10 cellular contexts compared by ENCODE assay signal in the genomic region with DNA sequence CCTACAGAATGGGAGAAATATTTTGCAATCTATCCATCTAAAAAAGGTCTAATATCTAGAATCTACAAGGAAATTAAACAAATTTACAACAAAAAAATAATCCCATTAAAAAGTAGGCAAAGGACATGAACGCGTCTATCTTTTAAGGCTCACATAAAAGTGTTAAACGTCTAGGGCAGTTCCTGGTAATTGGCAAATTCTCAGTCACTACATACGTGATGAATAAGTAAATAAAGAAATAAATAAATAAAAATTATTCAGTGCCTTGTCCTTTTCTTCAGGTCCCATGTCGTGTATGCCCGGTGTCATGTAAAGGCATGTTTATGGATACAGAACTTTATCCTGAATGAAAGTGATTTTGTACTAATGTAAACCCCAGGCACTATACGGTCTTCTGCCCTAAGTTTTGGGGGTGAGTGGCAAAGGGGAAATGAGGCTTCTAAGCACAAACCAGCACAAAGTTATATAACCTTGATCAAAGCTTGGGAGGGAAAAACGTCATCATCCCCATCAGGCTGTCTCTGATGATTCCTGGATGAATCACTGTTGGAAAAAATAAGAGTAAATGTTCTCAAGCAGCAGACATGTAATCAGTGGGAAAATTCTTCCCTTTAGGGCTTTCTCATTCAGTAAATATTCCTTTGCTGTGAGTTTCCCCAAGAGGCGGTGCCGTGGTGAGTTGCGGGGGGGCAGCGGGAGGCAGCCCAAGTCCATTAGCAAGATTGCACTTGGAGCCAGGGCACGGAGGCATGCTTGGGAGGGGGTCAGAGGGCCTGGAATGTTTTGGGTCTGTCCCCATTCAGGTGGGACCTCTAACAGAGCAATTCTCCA. TPM values are rescaled to one million over a fixed set of nuclear protein-coding genes. Genes with fewer than 3 reads are reported as not detected.
DNase-seq lines count a peak whose midpoint lies in the region; ATAC-seq, FAIRE-seq and TF ChIP-seq lines count a peak whose summit lies in the region.
"Had no signal": no experiment of that assay in that cellular context is flagged by ENCODE, and none has a peak within 500 bp of the region (broad histone marks: within the 10 kb centered on the region; RNA-seq: fewer than 3 reads in every experiment).

No MANE protein-coding gene starts in this region.

- H3K36me3 ChIP-seq in HepG2 (replicated peaks in 1 of 2; ENCODE audit: control insufficient read depth in 1 of 2, insufficient read depth in 2 of 2, low read length in 2 of 2), result no peaks in the 10 kb centered on the region
- H3K36me3 ChIP-seq in tibial nerve, result no peaks in the 10 kb centered on the region

- DNase-seq in HTR-8/SVneo (ENCODE audit: insufficient read length, low spot score) (peak; percentile 62), cardiac fibroblast (ENCODE audit: low read depth in 2 of 2) (peak; percentile 95 to 99), HepG2 (ENCODE audit: low spot score) (peak; percentile 59), tibial nerve (ENCODE audit: low spot score in 2 of 2) (peak; percentile 34 to 49), CD14-positive monocyte (ENCODE audit: low spot score) (no peak), mesothelial cell of epicardium (ENCODE audit: low spot score in 2 of 2, unreplicated experiment in 2 of 2) (no peak)
- no peak for DNase-seq in activated naive CD8-positive, alpha-beta T cell treated with anti-CD3 and anti-CD28 coated beads for 36 hours
- DNase-seq: activated effector memory CD4-positive, alpha-beta T cell treated with Interleukin-2 at 50 U/mL for 16 hours; naive B cell had no signal

- H3K27ac Mint-ChIP-seq in CD14-positive monocyte, result no peak overlapping the region
- H3K27ac Mint-ChIP-seq in mesothelial cell of epicardium, result no peak overlapping the region
- no peak overlapping the region for H3K27ac Mint-ChIP-seq in activated naive CD8-positive, alpha-beta T cell treated with anti-CD3 and anti-CD28 coated beads for 36 hours
- H3K27ac Mint-ChIP-seq: naive B cell had no signal

- no peaks in the 10 kb centered on the region for H3K9me3 ChIP-seq in HepG2 (ENCODE audit: low read length)
- H3K9me3 ChIP-seq in tibial nerve, result no peaks in the 10 kb centered on the region

- WGBS in HepG2 (ENCODE audit: low lambda C conversion rate), result 39% methylated on average over 13 of the region's 13 CpGs
- 53% methylated on average over 13 of the region's 13 CpGs for WGBS in tibial nerve, 2 donors

- H3K36me3 Mint-ChIP-seq in CD14-positive monocyte, result no peaks in the 10 kb centered on the region
- no peaks in the 10 kb centered on the region for H3K36me3 Mint-ChIP-seq in mesothelial cell of epicardium
- no peaks in the 10 kb centered on the region for H3K36me3 Mint-ChIP-seq in activated naive CD8-positive, alpha-beta T cell treated with anti-CD3 and anti-CD28 coated beads for 36 hours
- H3K36me3 Mint-ChIP-seq: naive B cell had no signal

- H3K9me3 Mint-ChIP-seq in CD14-positive monocyte, result peaks cover 0 to 2% (median 0%) of the 10 kb centered on the region in 7 donors
- H3K9me3 Mint-ChIP-seq in mesothelial cell of epicardium, result no peaks in the 10 kb centered on the region
- no peaks in the 10 kb centered on the region for H3K9me3 Mint-ChIP-seq in activated naive CD8-positive, alpha-beta T cell treated with anti-CD3 and anti-CD28 coated beads for 36 hours

- TF ChIP-seq RAD21 in HepG2 (CRISPR knock-in tag; IDR thresholded peaks at IDR 0.05), result no peak

- in situ Hi-C loops in HepG2 (cut with HindIII; ENCODE audit: extremely low pct_ligation_motif_present, low pct_unique_long_range_greater_than_20kb), result no loop called here

- TF ChIP-seq CTCF in cardiac fibroblast (IDR thresholded peaks at IDR 0.05; ENCODE audit: low read depth, low read length) (no peak), HepG2 (CRISPR knock-in tag; IDR thresholded peaks at IDR 0.05) (no peak), tibial nerve (IDR thresholded peaks at IDR 0.05) (no peak), CD14-positive monocyte (IDR thresholded peaks at IDR 0.05) (no peak), mesothelial cell of epicardium (IDR thresholded peaks at IDR 0.05; ENCODE audit: unreplicated experiment) (no peak)

- H3K27me3 ChIP-seq in HepG2 (ENCODE audit: control insufficient read depth in 1 of 2, insufficient read depth in 2 of 2, low read length in 2 of 2) (peaks cover 0 to 1% of the 10 kb centered on the region in 2 experiments; a peak in 1 of 5 replicates), tibial nerve (no peaks in the 10 kb centered on the region)

- H3K4me3 ChIP-seq in cardiac fibroblast (replicated peaks in 1 of 2; ENCODE audit: low read depth in 2 of 2, low read length in 2 of 2) (no peak overlapping the region), HepG2 (replicated peaks in 1 of 3; ENCODE audit: insufficient read depth in 1 of 3, low read depth in 2 of 3, low read length in 3 of 3) (no peak overlapping the region), tibial nerve (no peak overlapping the region)

- H3K4me3 Mint-ChIP-seq in CD14-positive monocyte, result no peak overlapping the region
- H3K4me3 Mint-ChIP-seq in mesothelial cell of epicardium, result no peak overlapping the region
- no peak overlapping the region for H3K4me3 Mint-ChIP-seq in activated naive CD8-positive, alpha-beta T cell treated with anti-CD3 and anti-CD28 coated beads for 36 hours
- H3K4me3 Mint-ChIP-seq: naive B cell had no signal

- no peak overlapping the region for H3K27ac ChIP-seq in HepG2 (ENCODE audit: extremely low read length, insufficient read depth, low read length)
- peak overlapping the region in 3 of 4 donors; percentile 19 to 79 (median 29) for H3K27ac ChIP-seq in tibial nerve

- H3K4me1 ChIP-seq in HepG2 (ENCODE audit: insufficient read depth, low read length), result peaks cover 11% of the 10 kb centered on the region; the same call in 1 of the 2 replicates
- H3K4me1 ChIP-seq in tibial nerve, result peaks cover 0 to 15% (median 0%) of the 10 kb centered on the region in 4 donors

- no peaks in the 10 kb centered on the region for H3K79me2 ChIP-seq in HepG2 (ENCODE audit: insufficient read depth, low read length)

- H2AFZ ChIP-seq in HepG2 (ENCODE audit: low read length), result no peak overlapping the region

- TF ChIP-seq POLR2A in HepG2 (IDR thresholded peaks at IDR 0.05; ENCODE audit: insufficient read depth in 1 of 2, low read depth in 2 of 2, low read length in 2 of 2) (no peak), tibial nerve (IDR thresholded peaks at IDR 0.05) (no peak)

- H3K4me1 Mint-ChIP-seq in CD14-positive monocyte, result peaks cover 11% of the 10 kb centered on the region
- peaks cover 6% of the 10 kb centered on the region for H3K4me1 Mint-ChIP-seq in mesothelial cell of epicardium
- H3K4me1 Mint-ChIP-seq in activated naive CD8-positive, alpha-beta T cell treated with anti-CD3 and anti-CD28 coated beads for 36 hours, result peaks cover 7% of the 10 kb centered on the region
- H3K4me1 Mint-ChIP-seq: naive B cell had no signal

- H3K4me2 ChIP-seq in HepG2 (ENCODE audit: low read depth, low read length), result no peak overlapping the region

- intact Hi-C loops in HepG2 (cut with micrococcal nuclease; ENCODE audit: unreplicated experiment) (loop anchor here (10.0 kb wide), 1 partner anchor 155 kb away; no protein-coding TSS in a partner anchor), CD14-positive monocyte (cut with micrococcal nuclease) (no loop called here)

- no peak; a peak in 1 of 4 replicates for TF ChIP-seq EP300 in HepG2 (IDR thresholded peaks at IDR 0.05; ENCODE audit: low read depth in 2 of 2, low read length in 2 of 2)
- no peak for TF ChIP-seq EP300 in HepG2 (CRISPR knock-in tag; IDR thresholded peaks at IDR 0.05; ENCODE audit: borderline replicate concordance)
- TF ChIP-seq EP300 in tibial nerve (IDR thresholded peaks at IDR 0.05), result peak; percentile 39 to 72

- POLR2A ChIA-PET in HepG2 (lab: Yijun Ruan, JAX), result no interaction called here

- ATAC-seq in HepG2, result no peak
- no peak for ATAC-seq in HG03039 (IDR thresholded peaks at IDR 0.05; ENCODE audit: unreplicated experiment)

- H3K27me3 Mint-ChIP-seq in CD14-positive monocyte (ENCODE audit: low read depth in 3 of 3), result peaks cover 2 to 7% (median 5%) of the 10 kb centered on the region in 3 donors
- H3K27me3 Mint-ChIP-seq in mesothelial cell of epicardium (ENCODE audit: low read depth), result peaks cover 2% of the 10 kb centered on the region
- no peaks in the 10 kb centered on the region for H3K27me3 Mint-ChIP-seq in activated naive CD8-positive, alpha-beta T cell treated with anti-CD3 and anti-CD28 coated beads for 36 hours

- CTCF ChIA-PET in HepG2 (lab: Yijun Ruan, JAX; ENCODE audit: low intra/inter-chr PET ratio, low total read pairs), result no interaction called here

- peak; percentile 81 for FAIRE-seq in HTR-8/SVneo (lab: Jason Lieb, UNC)
- FAIRE-seq in HepG2 (lab: Jason Lieb, UNC), result no peak

- H4K20me1 ChIP-seq in HepG2 (ENCODE audit: insufficient read depth, low read length), result no peaks in the 10 kb centered on the region

- no peak overlapping the region for H3K9ac ChIP-seq in HepG2 (ENCODE audit: insufficient read depth, low read depth, low read length)

- no TSS peak for BruUV-seq in HepG2 (replicated peaks; lab: Mats Ljungman, UMichigan)

RNA-seq across cellular contexts. Expression of gene MICAL2, which starts 30.4 kb away (rescaled TPM):
- total RNA-seq in HepG2 (2016; rRNA removed; fragmentation: Illumina TruSeq; extraction: Trizol) (1.1 and 1.4 TPM in 2 replicates), tibial nerve (100 to 1,000 TPM in 2 of 4 donors, 10 to 100 TPM in 2; 87.0 to 136 (median 101) TPM), mesothelial cell of epicardium (8.9 to 15.4 TPM (median 15.0 TPM) in 3 replicates)
- total RNA-seq in HepG2 (2016; cell fraction: cytosol; rRNA removed; fragmentation: Illumina TruSeq; extraction: Trizol; ENCODE audit: low read depth), result 0.18 and 0.51 TPM in 2 replicates
- total RNA-seq in HepG2 (2016; cell fraction: insoluble cytoplasmic fraction; rRNA removed; fragmentation: Illumina TruSeq; extraction: Trizol), result 1.1 and 1.7 TPM in 2 replicates
- total RNA-seq in HepG2 (2016; cell fraction: membrane; rRNA removed; fragmentation: Illumina TruSeq; extraction: Trizol), result 1.1 and 1.3 TPM in 2 replicates
- 1.6 and 3.7 TPM in 2 replicates for total RNA-seq in HepG2 (2016; cell fraction: nucleus; rRNA removed; fragmentation: Illumina TruSeq; extraction: Trizol)
- polyA plus RNA-seq in HepG2 (2011; rRNA removed) (0.59 and 0.78 TPM in 2 replicates), CD14-positive monocyte (10 to 100 TPM; 39.8 to 72.5 TPM)
- 0.46 and 0.50 TPM in 2 replicates for polyA plus RNA-seq in HepG2 (2011; cell fraction: cytosol; rRNA removed)
- polyA plus RNA-seq in HepG2 (2011; cell fraction: nucleus; rRNA removed), result 0.61 and 0.97 TPM in 2 replicates
- polyA plus RNA-seq in HepG2 (2012), result 0.48 and 1.6 TPM in 2 replicates
- polyA plus RNA-seq in HepG2 (2016; cell fraction: cytosol; fragmentation: Illumina TruSeq; extraction: Trizol; ENCODE audit: low read depth), result 0.29 and 0.53 TPM in 2 replicates
- 0.73 and 1.3 TPM in 2 replicates for polyA plus RNA-seq in HepG2 (2016; cell fraction: insoluble cytoplasmic fraction; fragmentation: Illumina TruSeq; extraction: Trizol; ENCODE audit: low read depth)
- polyA plus RNA-seq in HepG2 (2016; cell fraction: membrane; fragmentation: Illumina TruSeq; extraction: Trizol; ENCODE audit: low read depth), result 0.34 and 0.39 TPM in 2 replicates
- 1.2 and 2.1 TPM in 2 replicates for polyA plus RNA-seq in HepG2 (2016; cell fraction: nucleus; fragmentation: Illumina TruSeq; extraction: Trizol; ENCODE audit: insufficient read depth, low read depth)
- 1.6 and 8.6 TPM in 2 replicates for polyA minus RNA-seq in HepG2 (2011; rRNA and poly(A)+ RNA removed; ENCODE audit: low replicate concordance)
- polyA minus RNA-seq in HepG2 (2011; cell fraction: cytosol; rRNA and poly(A)+ RNA removed), result 0.70 and 2.7 TPM in 2 replicates
- 2.4 and 3.5 TPM in 2 replicates for polyA minus RNA-seq in HepG2 (2011; cell fraction: nucleus; rRNA and poly(A)+ RNA removed)
- total RNA-seq in activated naive CD8-positive, alpha-beta T cell treated with anti-CD3 and anti-CD28 coated beads for 36 hours, result 10 to 100 TPM; 54.4 to 59.7 TPM

Comparison
In these comparisons a context has a peak if more than half of its experiments do, and no peak if none do; other contexts are left out.
1. DNase-seq: peak in HTR-8/SVneo (single experiment), cardiac fibroblast (2 of 2), HepG2 (single experiment) and tibial nerve (2 of 2); none in CD14-positive monocyte (single experiment), mesothelial cell of epicardium (0 of 2) and activated naive CD8-positive, alpha-beta T cell treated with anti-CD3 and anti-CD28 coated beads for 36 hours (single experiment).